ENCODE assay signal across 29 cellular contexts in the genomic region with DNA sequence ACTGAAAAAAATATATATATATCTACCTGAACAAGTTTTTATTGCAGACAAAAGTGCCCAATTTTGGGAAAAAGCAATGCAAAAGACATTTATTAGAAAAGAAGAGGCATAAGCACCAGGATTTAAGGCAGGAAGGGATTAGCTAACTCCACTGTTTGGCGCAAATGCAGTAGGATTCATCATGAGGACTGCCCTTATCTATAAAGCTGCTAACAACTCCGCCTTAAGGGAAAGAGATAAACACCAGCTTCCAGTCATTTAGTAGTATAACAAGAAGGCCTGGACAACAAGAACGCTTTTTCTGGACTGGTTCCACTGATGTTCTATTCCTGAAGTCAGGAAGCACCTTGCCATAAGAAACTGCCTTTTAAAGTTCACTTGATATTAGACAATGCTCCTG. TPM values are rescaled to one million over a fixed set of nuclear protein-coding genes. Genes with fewer than 3 reads are reported as not detected.
"Had no signal": no experiment of that assay in that cellular context is flagged by ENCODE, and none has a peak within 500 bp of the region (broad histone marks: within the 10 kb centered on the region; RNA-seq: fewer than 3 reads in every experiment).

No MANE protein-coding gene starts in this region.

- DNase-seq: stimulated activated CD4-positive, alpha-beta T cell treated with anti-CD3 and anti-CD28 coated beads, Interleukin-2, amount 100 ng/mL, for 48 hours; stimulated activated CD4-positive, alpha-beta T cell treated with anti-CD3 and anti-CD28 coated beads, Interleukin-4, amount 100 ng/mL, for 1 hour; stimulated activated CD4-positive, alpha-beta T cell treated with anti-CD3 and anti-CD28 coated beads, Interleukin-4, amount 100 ng/mL, for 24 hours; stimulated activated CD4-positive, alpha-beta T cell treated with anti-CD3 and anti-CD28 coated beads, Interleukin-4, amount 100 ng/mL, for 4 hours; stimulated activated CD8-positive, alpha-beta memory T cell treated with anti-CD3 and anti-CD28 coated beads, Interleukin-4, amount 100 ng/mL, for 48 hours; stimulated activated naive B cell treated with anti-CD40 and anti-IgM and Interleukin-4, amounts not matched to agents 10 μg/mL and 1 μg/mL and 100 μg/mL, for 72 hours; stimulated activated naive CD4-positive, alpha-beta T cell; stimulated activated naive CD4-positive, alpha-beta T cell treated with Interleukin-2 at 50 U/mL for 16 hours; stimulated activated naive CD8-positive, alpha-beta T cell treated with anti-CD3 and anti-CD28 coated beads, Interleukin-15, amount 100 ng/mL, for 72 hours; stimulated activated naive CD8-positive, alpha-beta T cell treated with anti-CD3 and anti-CD28 coated beads, Interleukin-15, Interleukin-2, amounts not matched to agents 100 U/mL and 50 U/mL, for 24 hours; stomach; substantia nigra; testis; thyroid gland; tibial artery; transverse colon; trophoblast cell; upper lobe of left lung; upper lobe of right lung; uterus had no signal

- H3K36me3 ChIP-seq: stomach, suprapubic skin, thoracic aorta, thyroid gland, tibial artery, tibial nerve, transverse colon, upper lobe of left lung, upper lobe of right lung, uterus, vagina had no signal

- H3K4me1 ChIP-seq: stomach, suprapubic skin, testis, thyroid gland, tibial artery, tibial nerve, transverse colon, upper lobe of left lung, upper lobe of right lung, uterus, vagina had no signal

- H3K27ac ChIP-seq: stomach, suprapubic skin, testis, thoracic aorta, thyroid gland, tibial artery, tibial nerve, transverse colon, upper lobe of left lung, upper lobe of right lung, uterus, vagina had no signal

- H3K27me3 ChIP-seq: stomach, suprapubic skin, testis, thyroid gland, tibial artery, tibial nerve, transverse colon, upper lobe of left lung, upper lobe of right lung, uterus, vagina had no signal

- ATAC-seq: stimulated activated effector memory CD8-positive, alpha-beta T cell treated with anti-CD3 and anti-CD28 coated beads, Interleukin-12 subunit alpha, Interleukin-12 subunit beta, amount 100 ng/mL, for 72 hours; stimulated activated memory B cell treated with anti-CD40 and anti-IgM and Interleukin-4, amounts not matched to agents 10 μg/mL and 1 μg/mL and 100 μg/mL, for 72 hours; stimulated activated naive B cell treated with anti-CD40 and anti-IgM and Interleukin-4, amounts not matched to agents 10 μg/mL and 1 μg/mL and 100 μg/mL, for 72 hours; stimulated activated naive CD8-positive, alpha-beta T cell treated with anti-CD3 and anti-CD28 coated beads, Interleukin-15, amount 100 ng/mL, for 72 hours; stimulated activated naive CD8-positive, alpha-beta T cell treated with anti-CD3 and anti-CD28 coated beads, Interleukin-15, Interleukin-2, amounts not matched to agents 100 U/mL and 50 U/mL, for 24 hours; upper lobe of right lung had no signal

- H3K4me3 ChIP-seq: stomach, suprapubic skin, testis, thoracic aorta, thyroid gland, tibial artery, tibial nerve, transverse colon, upper lobe of left lung, upper lobe of right lung, uterus, vagina had no signal

- FAIRE-seq: urothelium cell line had no signal

RNA-seq across cellular contexts. Expression of gene FSHR, which starts 52.9 kb away (rescaled TPM):
- polyA plus RNA-seq: stomach, thymus, urinary bladder had no signal
